In genomic region chr15:71547066-71547465, GRCh38 we compare ENCODE assay signal across 2 cellular contexts.
TF ChIP-seq lines count a peak whose summit lies in the region.

No MANE protein-coding gene starts in this region.

TF ChIP-seq in SK-N-SH treated with all-trans-retinoic acid at 6 μM for 48 hours, 23 proteins besides CTCF, POLR2A, EP300 and RAD21 (continued from another document):
- TF ChIP-seq PATZ1 (CRISPR knock-in tag; IDR thresholded peaks at IDR 0.05; ENCODE audit: borderline replicate concordance) (no peak), TOX (CRISPR knock-in tag; IDR thresholded peaks at IDR 0.05; ENCODE audit: borderline replicate concordance) (no peak), ESRRG (CRISPR knock-in tag; IDR thresholded peaks at IDR 0.05) (no peak), TCF4 (CRISPR knock-in tag; IDR thresholded peaks at IDR 0.05; ENCODE audit: borderline replicate concordance) (no peak), POU6F1 (CRISPR knock-in tag; IDR thresholded peaks at IDR 0.05; ENCODE audit: borderline replicate concordance, low read depth) (no peak)

TF ChIP-seq in SK-N-SH, 30 proteins besides CTCF, POLR2A, EP300 and RAD21 (continued from another document):
- TF ChIP-seq MEF2A (IDR thresholded peaks at IDR 0.05; ENCODE audit: borderline replicate concordance, low read depth) (no peak), GATA2 (CRISPR knock-in tag; IDR thresholded peaks at IDR 0.05) (no peak), FOXJ3 (CRISPR knock-in tag; IDR thresholded peaks at IDR 0.05) (no peak), TCF12 (IDR thresholded peaks at IDR 0.05) (no peak), YY1 (IDR thresholded peaks at IDR 0.05; ENCODE audit: low read depth) (no peak)
TF ChIP-seq in SK-N-SH: peak in this region for 0.
